Comparison of ENCODE assay signal across 1 cellular context in the genomic region with DNA sequence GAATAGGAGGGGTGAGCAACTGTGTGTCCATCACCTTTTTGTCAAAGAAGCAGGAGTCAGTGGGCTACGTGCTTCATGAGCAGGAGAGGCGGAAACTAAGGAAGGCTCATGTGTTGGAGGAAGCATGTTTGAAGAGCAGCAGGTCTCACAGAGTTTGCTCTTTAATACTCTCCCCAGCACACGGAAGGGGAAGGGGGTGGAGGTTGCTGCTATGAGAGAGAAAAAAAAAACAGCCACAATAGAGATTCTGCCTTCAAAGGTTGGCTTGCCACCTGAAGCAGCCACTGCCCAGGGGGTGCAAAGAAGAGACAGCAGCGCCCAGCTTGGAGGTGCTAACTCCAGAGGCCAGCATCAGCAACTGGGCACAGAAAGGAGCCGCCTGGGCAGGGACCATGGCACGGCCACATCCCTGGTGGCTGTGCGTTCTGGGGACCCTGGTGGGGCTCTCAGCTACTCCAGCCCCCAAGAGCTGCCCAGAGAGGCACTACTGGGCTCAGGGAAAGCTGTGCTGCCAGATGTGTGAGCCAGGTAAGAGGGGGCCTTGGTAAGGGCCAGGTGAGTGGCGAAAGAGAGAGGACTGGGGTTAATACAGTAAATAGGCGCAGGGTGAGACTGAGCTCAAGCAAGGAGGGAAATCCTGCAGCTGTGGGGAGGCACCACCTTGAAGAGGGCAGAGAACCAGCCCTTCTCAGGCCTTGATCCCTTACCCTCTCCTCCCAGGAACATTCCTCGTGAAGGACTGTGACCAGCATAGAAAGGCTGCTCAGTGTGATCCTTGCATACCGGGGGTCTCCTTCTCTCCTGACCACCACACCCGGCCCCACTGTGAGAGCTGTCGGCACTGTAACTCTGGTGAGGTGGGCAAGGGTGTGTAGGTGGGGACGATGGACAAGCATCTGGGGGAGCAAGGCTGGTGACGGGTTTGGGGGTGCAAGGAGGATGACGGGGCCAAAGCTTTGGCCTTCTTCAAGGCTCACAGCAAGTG.
TF ChIP-seq lines count a peak whose summit lies in the region.

A gene (plus strand): TSS at position 252 of the 985 bp plus-strand sequence. CDS start 141 bp downstream, at position 393.

TF ChIP-seq in GM12878, 131 proteins besides CTCF, POLR2A, EP300 and RAD21 (continues in another document):
- TF ChIP-seq, protein P1, sequence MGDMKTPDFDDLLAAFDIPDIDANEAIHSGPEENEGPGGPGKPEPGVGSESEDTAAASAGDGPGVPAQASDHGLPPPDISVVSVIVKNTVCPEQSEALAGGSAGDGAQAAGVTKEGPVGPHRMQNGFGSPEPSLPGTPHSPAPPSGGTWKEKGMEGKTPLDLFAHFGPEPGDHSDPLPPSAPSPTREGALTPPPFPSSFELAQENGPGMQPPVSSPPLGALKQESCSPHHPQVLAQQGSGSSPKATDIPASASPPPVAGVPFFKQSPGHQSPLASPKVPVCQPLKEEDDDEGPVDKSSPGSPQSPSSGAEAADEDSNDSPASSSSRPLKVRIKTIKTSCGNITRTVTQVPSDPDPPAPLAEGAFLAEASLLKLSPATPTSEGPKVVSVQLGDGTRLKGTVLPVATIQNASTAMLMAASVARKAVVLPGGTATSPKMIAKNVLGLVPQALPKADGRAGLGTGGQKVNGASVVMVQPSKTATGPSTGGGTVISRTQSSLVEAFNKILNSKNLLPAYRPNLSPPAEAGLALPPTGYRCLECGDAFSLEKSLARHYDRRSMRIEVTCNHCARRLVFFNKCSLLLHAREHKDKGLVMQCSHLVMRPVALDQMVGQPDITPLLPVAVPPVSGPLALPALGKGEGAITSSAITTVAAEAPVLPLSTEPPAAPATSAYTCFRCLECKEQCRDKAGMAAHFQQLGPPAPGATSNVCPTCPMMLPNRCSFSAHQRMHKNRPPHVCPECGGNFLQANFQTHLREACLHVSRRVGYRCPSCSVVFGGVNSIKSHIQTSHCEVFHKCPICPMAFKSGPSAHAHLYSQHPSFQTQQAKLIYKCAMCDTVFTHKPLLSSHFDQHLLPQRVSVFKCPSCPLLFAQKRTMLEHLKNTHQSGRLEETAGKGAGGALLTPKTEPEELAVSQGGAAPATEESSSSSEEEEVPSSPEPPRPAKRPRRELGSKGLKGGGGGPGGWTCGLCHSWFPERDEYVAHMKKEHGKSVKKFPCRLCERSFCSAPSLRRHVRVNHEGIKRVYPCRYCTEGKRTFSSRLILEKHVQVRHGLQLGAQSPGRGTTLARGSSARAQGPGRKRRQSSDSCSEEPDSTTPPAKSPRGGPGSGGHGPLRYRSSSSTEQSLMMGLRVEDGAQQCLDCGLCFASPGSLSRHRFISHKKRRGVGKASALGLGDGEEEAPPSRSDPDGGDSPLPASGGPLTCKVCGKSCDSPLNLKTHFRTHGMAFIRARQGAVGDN (IDR thresholded peaks at IDR 0.05): peak; percentile 25
- TF ChIP-seq, protein P2, sequence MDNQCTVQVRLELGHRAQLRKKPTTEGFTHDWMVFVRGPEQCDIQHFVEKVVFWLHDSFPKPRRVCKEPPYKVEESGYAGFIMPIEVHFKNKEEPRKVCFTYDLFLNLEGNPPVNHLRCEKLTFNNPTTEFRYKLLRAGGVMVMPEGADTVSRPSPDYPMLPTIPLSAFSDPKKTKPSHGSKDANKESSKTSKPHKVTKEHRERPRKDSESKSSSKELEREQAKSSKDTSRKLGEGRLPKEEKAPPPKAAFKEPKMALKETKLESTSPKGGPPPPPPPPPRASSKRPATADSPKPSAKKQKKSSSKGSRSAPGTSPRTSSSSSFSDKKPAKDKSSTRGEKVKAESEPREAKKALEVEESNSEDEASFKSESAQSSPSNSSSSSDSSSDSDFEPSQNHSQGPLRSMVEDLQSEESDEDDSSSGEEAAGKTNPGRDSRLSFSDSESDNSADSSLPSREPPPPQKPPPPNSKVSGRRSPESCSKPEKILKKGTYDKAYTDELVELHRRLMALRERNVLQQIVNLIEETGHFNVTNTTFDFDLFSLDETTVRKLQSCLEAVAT (IDR thresholded peaks at IDR 0.05): peak; percentile 63
- TF ChIP-seq CREB1 (IDR thresholded peaks at IDR 0.05; ENCODE audit: low read depth): no peak
- TF ChIP-seq CHD2 (IDR thresholded peaks at IDR 0.05; ENCODE audit: borderline replicate concordance, low read depth, low read length): peak; percentile 19; the same call in 1 of the 2 replicates
- TF ChIP-seq, protein P3, sequence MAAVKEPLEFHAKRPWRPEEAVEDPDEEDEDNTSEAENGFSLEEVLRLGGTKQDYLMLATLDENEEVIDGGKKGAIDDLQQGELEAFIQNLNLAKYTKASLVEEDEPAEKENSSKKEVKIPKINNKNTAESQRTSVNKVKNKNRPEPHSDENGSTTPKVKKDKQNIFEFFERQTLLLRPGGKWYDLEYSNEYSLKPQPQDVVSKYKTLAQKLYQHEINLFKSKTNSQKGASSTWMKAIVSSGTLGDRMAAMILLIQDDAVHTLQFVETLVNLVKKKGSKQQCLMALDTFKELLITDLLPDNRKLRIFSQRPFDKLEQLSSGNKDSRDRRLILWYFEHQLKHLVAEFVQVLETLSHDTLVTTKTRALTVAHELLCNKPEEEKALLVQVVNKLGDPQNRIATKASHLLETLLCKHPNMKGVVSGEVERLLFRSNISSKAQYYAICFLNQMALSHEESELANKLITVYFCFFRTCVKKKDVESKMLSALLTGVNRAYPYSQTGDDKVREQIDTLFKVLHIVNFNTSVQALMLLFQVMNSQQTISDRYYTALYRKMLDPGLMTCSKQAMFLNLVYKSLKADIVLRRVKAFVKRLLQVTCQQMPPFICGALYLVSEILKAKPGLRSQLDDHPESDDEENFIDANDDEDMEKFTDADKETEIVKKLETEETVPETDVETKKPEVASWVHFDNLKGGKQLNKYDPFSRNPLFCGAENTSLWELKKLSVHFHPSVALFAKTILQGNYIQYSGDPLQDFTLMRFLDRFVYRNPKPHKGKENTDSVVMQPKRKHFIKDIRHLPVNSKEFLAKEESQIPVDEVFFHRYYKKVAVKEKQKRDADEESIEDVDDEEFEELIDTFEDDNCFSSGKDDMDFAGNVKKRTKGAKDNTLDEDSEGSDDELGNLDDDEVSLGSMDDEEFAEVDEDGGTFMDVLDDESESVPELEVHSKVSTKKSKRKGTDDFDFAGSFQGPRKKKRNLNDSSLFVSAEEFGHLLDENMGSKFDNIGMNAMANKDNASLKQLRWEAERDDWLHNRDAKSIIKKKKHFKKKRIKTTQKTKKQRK (IDR thresholded peaks at IDR 0.05; ENCODE audit: low read depth, low read length): no peak
- TF ChIP-seq DPF2 (IDR thresholded peaks at IDR 0.05): no peak
- no peak for TF ChIP-seq HDAC2 (IDR thresholded peaks at IDR 0.05)
- TF ChIP-seq CBX5 (IDR thresholded peaks at IDR 0.05; ENCODE audit: low read depth): no peak
- no peak; the same call in 1 of the 2 replicates for TF ChIP-seq POLR2AphosphoS5 (IDR thresholded peaks at IDR 0.05; ENCODE audit: low read length)
- no peak for TF ChIP-seq MEF2B (IDR thresholded peaks at IDR 0.05; ENCODE audit: partially characterized antibody, poor library complexity, severe bottlenecking)
- TF ChIP-seq ASH2L (IDR thresholded peaks at IDR 0.05; ENCODE audit: borderline replicate concordance, low read depth): no peak
- TF ChIP-seq LARP7 (IDR thresholded peaks at IDR 0.05): 0 out of 2 replicates have a peak, but pooled peaks have one; percentile 31
- TF ChIP-seq, protein P4, sequence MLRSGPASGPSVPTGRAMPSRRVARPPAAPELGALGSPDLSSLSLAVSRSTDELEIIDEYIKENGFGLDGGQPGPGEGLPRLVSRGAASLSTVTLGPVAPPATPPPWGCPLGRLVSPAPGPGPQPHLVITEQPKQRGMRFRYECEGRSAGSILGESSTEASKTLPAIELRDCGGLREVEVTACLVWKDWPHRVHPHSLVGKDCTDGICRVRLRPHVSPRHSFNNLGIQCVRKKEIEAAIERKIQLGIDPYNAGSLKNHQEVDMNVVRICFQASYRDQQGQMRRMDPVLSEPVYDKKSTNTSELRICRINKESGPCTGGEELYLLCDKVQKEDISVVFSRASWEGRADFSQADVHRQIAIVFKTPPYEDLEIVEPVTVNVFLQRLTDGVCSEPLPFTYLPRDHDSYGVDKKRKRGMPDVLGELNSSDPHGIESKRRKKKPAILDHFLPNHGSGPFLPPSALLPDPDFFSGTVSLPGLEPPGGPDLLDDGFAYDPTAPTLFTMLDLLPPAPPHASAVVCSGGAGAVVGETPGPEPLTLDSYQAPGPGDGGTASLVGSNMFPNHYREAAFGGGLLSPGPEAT (IDR thresholded peaks at IDR 0.05; ENCODE audit: low read depth): no peak
- TF ChIP-seq HDAC6 (IDR thresholded peaks at IDR 0.05; ENCODE audit: unreplicated experiment): no peak
- TF ChIP-seq SMAD1 (IDR thresholded peaks at IDR 0.05; ENCODE audit: low read depth, partially characterized antibody): peak; percentile 13
- TF ChIP-seq RELA (IDR thresholded peaks at IDR 0.05; ENCODE audit: borderline replicate concordance, partially characterized antibody): no peak
- TF ChIP-seq, protein P5, sequence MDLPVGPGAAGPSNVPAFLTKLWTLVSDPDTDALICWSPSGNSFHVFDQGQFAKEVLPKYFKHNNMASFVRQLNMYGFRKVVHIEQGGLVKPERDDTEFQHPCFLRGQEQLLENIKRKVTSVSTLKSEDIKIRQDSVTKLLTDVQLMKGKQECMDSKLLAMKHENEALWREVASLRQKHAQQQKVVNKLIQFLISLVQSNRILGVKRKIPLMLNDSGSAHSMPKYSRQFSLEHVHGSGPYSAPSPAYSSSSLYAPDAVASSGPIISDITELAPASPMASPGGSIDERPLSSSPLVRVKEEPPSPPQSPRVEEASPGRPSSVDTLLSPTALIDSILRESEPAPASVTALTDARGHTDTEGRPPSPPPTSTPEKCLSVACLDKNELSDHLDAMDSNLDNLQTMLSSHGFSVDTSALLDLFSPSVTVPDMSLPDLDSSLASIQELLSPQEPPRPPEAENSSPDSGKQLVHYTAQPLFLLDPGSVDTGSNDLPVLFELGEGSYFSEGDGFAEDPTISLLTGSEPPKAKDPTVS (IDR thresholded peaks at IDR 0.05; ENCODE audit: low read depth, low read length): no peak
- TF ChIP-seq, protein P6, sequence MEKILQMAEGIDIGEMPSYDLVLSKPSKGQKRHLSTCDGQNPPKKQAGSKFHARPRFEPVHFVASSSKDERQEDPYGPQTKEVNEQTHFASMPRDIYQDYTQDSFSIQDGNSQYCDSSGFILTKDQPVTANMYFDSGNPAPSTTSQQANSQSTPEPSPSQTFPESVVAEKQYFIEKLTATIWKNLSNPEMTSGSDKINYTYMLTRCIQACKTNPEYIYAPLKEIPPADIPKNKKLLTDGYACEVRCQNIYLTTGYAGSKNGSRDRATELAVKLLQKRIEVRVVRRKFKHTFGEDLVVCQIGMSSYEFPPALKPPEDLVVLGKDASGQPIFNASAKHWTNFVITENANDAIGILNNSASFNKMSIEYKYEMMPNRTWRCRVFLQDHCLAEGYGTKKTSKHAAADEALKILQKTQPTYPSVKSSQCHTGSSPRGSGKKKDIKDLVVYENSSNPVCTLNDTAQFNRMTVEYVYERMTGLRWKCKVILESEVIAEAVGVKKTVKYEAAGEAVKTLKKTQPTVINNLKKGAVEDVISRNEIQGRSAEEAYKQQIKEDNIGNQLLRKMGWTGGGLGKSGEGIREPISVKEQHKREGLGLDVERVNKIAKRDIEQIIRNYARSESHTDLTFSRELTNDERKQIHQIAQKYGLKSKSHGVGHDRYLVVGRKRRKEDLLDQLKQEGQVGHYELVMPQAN (conservative IDR thresholded peaks at IDR 0.05): no peak
- no peak for TF ChIP-seq BMI1 (IDR thresholded peaks at IDR 0.05; ENCODE audit: borderline replicate concordance)
- peak; percentile 34 for TF ChIP-seq MXI1 (IDR thresholded peaks at IDR 0.05; ENCODE audit: low read depth, low read length)
- TF ChIP-seq MYB (IDR thresholded peaks at IDR 0.05; ENCODE audit: borderline replicate concordance, low read depth, low read length): no peak
- TF ChIP-seq FOXK2 (IDR thresholded peaks at IDR 0.05): no peak
- TF ChIP-seq, protein P7, sequence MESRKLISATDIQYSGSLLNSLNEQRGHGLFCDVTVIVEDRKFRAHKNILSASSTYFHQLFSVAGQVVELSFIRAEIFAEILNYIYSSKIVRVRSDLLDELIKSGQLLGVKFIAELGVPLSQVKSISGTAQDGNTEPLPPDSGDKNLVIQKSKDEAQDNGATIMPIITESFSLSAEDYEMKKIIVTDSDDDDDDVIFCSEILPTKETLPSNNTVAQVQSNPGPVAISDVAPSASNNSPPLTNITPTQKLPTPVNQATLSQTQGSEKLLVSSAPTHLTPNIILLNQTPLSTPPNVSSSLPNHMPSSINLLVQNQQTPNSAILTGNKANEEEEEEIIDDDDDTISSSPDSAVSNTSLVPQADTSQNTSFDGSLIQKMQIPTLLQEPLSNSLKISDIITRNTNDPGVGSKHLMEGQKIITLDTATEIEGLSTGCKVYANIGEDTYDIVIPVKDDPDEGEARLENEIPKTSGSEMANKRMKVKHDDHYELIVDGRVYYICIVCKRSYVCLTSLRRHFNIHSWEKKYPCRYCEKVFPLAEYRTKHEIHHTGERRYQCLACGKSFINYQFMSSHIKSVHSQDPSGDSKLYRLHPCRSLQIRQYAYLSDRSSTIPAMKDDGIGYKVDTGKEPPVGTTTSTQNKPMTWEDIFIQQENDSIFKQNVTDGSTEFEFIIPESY (IDR thresholded peaks at IDR 0.05): no peak
- TF ChIP-seq, protein P8, sequence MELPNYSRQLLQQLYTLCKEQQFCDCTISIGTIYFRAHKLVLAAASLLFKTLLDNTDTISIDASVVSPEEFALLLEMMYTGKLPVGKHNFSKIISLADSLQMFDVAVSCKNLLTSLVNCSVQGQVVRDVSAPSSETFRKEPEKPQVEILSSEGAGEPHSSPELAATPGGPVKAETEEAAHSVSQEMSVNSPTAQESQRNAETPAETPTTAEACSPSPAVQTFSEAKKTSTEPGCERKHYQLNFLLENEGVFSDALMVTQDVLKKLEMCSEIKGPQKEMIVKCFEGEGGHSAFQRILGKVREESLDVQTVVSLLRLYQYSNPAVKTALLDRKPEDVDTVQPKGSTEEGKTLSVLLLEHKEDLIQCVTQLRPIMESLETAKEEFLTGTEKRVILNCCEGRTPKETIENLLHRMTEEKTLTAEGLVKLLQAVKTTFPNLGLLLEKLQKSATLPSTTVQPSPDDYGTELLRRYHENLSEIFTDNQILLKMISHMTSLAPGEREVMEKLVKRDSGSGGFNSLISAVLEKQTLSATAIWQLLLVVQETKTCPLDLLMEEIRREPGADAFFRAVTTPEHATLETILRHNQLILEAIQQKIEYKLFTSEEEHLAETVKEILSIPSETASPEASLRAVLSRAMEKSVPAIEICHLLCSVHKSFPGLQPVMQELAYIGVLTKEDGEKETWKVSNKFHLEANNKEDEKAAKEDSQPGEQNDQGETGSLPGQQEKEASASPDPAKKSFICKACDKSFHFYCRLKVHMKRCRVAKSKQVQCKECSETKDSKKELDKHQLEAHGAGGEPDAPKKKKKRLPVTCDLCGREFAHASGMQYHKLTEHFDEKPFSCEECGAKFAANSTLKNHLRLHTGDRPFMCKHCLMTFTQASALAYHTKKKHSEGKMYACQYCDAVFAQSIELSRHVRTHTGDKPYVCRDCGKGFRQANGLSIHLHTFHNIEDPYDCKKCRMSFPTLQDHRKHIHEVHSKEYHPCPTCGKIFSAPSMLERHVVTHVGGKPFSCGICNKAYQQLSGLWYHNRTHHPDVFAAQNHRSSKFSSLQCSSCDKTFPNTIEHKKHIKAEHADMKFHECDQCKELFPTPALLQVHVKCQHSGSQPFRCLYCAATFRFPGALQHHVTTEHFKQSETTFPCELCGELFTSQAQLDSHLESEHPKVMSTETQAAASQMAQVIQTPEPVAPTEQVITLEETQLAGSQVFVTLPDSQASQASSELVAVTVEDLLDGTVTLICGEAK (IDR thresholded peaks at IDR 0.05; ENCODE audit: borderline replicate concordance): no peak
- no peak for TF ChIP-seq BHLHE40 (IDR thresholded peaks at IDR 0.05; ENCODE audit: borderline replicate concordance in 1 of 2, low read depth in 2 of 2, low read length in 1 of 2)
- peak; percentile 64 for TF ChIP-seq SMAD5 (IDR thresholded peaks at IDR 0.05; ENCODE audit: low read depth)
